Comparison of ENCODE assay signal across 23 cellular contexts in the genomic region with DNA sequence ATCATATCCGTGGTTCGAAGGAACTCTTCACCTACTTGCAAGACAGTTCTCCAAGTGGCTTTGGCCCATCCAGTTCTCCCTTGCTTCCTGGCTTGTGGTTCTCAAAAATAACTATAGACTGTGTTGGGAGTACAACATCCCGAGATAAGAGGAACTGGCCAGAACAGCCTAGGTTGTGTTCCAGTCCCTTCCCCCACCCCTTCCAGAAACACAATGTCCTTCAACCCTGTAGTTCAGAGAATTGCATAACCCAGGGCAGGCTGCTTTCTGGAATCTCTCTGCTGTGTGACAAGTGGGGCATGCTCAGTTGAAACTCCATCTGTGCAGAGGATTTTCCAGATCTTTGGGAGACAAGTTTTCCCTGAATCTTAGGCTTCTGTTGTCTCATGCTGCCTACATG.
"Had no signal": no experiment of that assay in that cellular context is flagged by ENCODE, and none has a peak within 500 bp of the region (broad histone marks: within the 10 kb centered on the region; RNA-seq: fewer than 3 reads in every experiment).

No MANE protein-coding gene starts in this region.

- H3K27me3 ChIP-seq: body of pancreas, left lung had no signal

- H3K4me3 ChIP-seq: body of pancreas, left lung, mucosa of descending colon, psoas muscle, skin epidermis had no signal

- H3K9me3 ChIP-seq: body of pancreas, left lung, mucosa of descending colon, psoas muscle had no signal

- H3K36me3 ChIP-seq: left lung had no signal

- DNase-seq: activated CD4-positive, alpha-beta T cell treated with anti-CD3 and anti-CD28 coated beads for 36 hours; activated CD4-positive, alpha-beta T cell treated with anti-CD3 and anti-CD28 coated beads, Interleukin-2, amount 50 U/mL, for 48 hours; activated gamma-delta T cell treated with Interleukin-2 at 50 U/mL for 16 hours; amygdala; caudate nucleus; endodermal cell; foreskin melanocyte; glutamatergic neuron; hypothalamus; kidney; left lung; mucosa of descending colon; naive B cell; psoas muscle; stimulated activated CD4-positive, alpha-beta T cell treated with anti-CD3 and anti-CD28 coated beads, Interleukin-4, amount 100 ng/mL, for 1 hour; SW 1271 had no signal

- ATAC-seq: activated CD4-positive, alpha-beta T cell treated with anti-CD3 and anti-CD28 coated beads for 36 hours; activated naive CD4-positive, alpha-beta T cell treated with anti-CD3 and anti-CD28 coated beads, Interleukin-2, amount 50 U/mL, for 72 hours; body of pancreas; left lung; mucosa of descending colon; psoas muscle; WTC11 had no signal

- H3K27ac ChIP-seq: body of pancreas, epithelial cell of prostate, left lung, psoas muscle, skin epidermis had no signal

- FAIRE-seq: colon, kidney, urothelium cell line had no signal

- H3K4me1 ChIP-seq: body of pancreas, left lung, psoas muscle had no signal
